8 cellular contexts compared by ENCODE assay signal in genomic region chr7:135661311-135662122, GRCh38. TPM values are rescaled to one million over a fixed set of nuclear protein-coding genes. Genes with fewer than 3 reads are reported as not detected.
DNase-seq lines count a peak whose midpoint lies in the region; ATAC-seq and TF ChIP-seq lines count a peak whose summit lies in the region.

No MANE protein-coding gene starts in this region.

- intact Hi-C loops in OCI-LY7 (cut with micrococcal nuclease; ENCODE audit: unreplicated experiment): loop anchor here (5.0 to 10.0 kb wide), 4 partner anchors 149 to 677 kb away; partner anchors contain the start of genes AGBL3 and CNOT4
- intact Hi-C loops in natural killer cell (cut with micrococcal nuclease): loop anchor here (1.0 to 5.0 kb wide), 3 partner anchors 103 to 319 kb away; partner anchors contain the start of gene CNOT4

- H3K4me1 Mint-ChIP-seq in CD4-positive, CD25-positive, alpha-beta regulatory T cell: peaks cover 20 to 44% (median 28%) of the 10 kb centered on the region in 4 donors
- peaks cover 18 to 25% of the 10 kb centered on the region in 2 donors for H3K4me1 Mint-ChIP-seq in natural killer cell

- POLR2A ChIA-PET in OCI-LY7 (lab: Charles Lee): interaction anchor here (0.5 to 2.2 kb wide), 7 partner anchors 14 to 89 kb away, joined by 3 to 5 read pairs (median 3); no protein-coding TSS in a partner anchor

- no peaks in the 10 kb centered on the region for H3K27me3 Mint-ChIP-seq in CD4-positive, CD25-positive, alpha-beta regulatory T cell
- no peaks in the 10 kb centered on the region for H3K27me3 Mint-ChIP-seq in natural killer cell (ENCODE audit: low read depth in 2 of 2)

- ATAC-seq in CD4-positive, CD25-positive, alpha-beta regulatory T cell (ENCODE audit: low read depth in 2 of 2): no peak
- ATAC-seq in natural killer cell: peak in 2 of 3 donors; percentile 2 to 37
- no peak for ATAC-seq in HG03378 (IDR thresholded peaks at IDR 0.05; ENCODE audit: unreplicated experiment)

- H3K36me3 Mint-ChIP-seq in CD4-positive, CD25-positive, alpha-beta regulatory T cell: peaks cover 5% of the 10 kb centered on the region
- H3K36me3 Mint-ChIP-seq in natural killer cell: no peaks in the 10 kb centered on the region

- no peak for TF ChIP-seq CTCF in OCI-LY7 (conservative IDR thresholded peaks at IDR 0.05; ENCODE audit: low read length)
- TF ChIP-seq CTCF in natural killer cell (IDR thresholded peaks at IDR 0.05): no peak

- H3K4me3 ChIP-seq in CD4-positive, CD25-positive, alpha-beta regulatory T cell (ENCODE audit: low read depth, low read length): peak overlapping the region; percentile 69
- peak overlapping the region; percentile 87 for H3K4me3 ChIP-seq in HAP-1
- H3K4me3 ChIP-seq in OCI-LY7 (ENCODE audit: low read depth, low read length, poor library complexity, severe bottlenecking): peak overlapping the region; percentile 95
- H3K4me3 ChIP-seq in effector memory CD4-positive, alpha-beta T cell (ENCODE audit: insufficient read depth, low read depth, low read length, poor library complexity, severe bottlenecking): peak overlapping the region; percentile 79

- H3K27ac Mint-ChIP-seq in CD4-positive, CD25-positive, alpha-beta regulatory T cell: peak overlapping the region; percentile 86 to 94 (median 89)
- peak overlapping the region; percentile 88 to 93 for H3K27ac Mint-ChIP-seq in natural killer cell

- H3K9me2 ChIP-seq in OCI-LY7 (ENCODE audit: insufficient read depth, low read length): no peaks in the 10 kb centered on the region

- no peaks in the 10 kb centered on the region for H3K9me3 ChIP-seq in CD4-positive, CD25-positive, alpha-beta regulatory T cell (ENCODE audit: control insufficient read depth in 2 of 2, low read length in 2 of 2)
- no peaks in the 10 kb centered on the region for H3K9me3 ChIP-seq in HAP-1
- no peaks in the 10 kb centered on the region for H3K9me3 ChIP-seq in OCI-LY7 (ENCODE audit: low read length)
- no peaks in the 10 kb centered on the region for H3K9me3 ChIP-seq in effector memory CD4-positive, alpha-beta T cell (ENCODE audit: control insufficient read depth, low read length)

- BruUV-seq in OCI-LY7 (replicated peaks; lab: Mats Ljungman, UMichigan): no TSS peak

- H3K4me1 ChIP-seq in CD4-positive, CD25-positive, alpha-beta regulatory T cell (ENCODE audit: control insufficient read depth, insufficient read depth, low read length, poor library complexity, severe bottlenecking): peaks cover 37% of the 10 kb centered on the region
- H3K4me1 ChIP-seq in HAP-1: peaks cover 11% of the 10 kb centered on the region; the same call in 1 of the 2 replicates
- peaks cover 19% of the 10 kb centered on the region for H3K4me1 ChIP-seq in OCI-LY7 (ENCODE audit: insufficient read depth, low read length, poor library complexity, severe bottlenecking)
- H3K4me1 ChIP-seq in effector memory CD4-positive, alpha-beta T cell (ENCODE audit: control insufficient read depth, insufficient read depth, low read length, poor library complexity, severe bottlenecking): peaks cover 10% of the 10 kb centered on the region

- no peaks in the 10 kb centered on the region for H4K20me1 ChIP-seq in OCI-LY7 (ENCODE audit: insufficient read depth, low read length)

- DNase-seq in CD4-positive, CD25-positive, alpha-beta regulatory T cell: peak in 1 of 3 donors; percentile 6
- DNase-seq in HAP-1 (ENCODE audit: low spot score in 2 of 2): no peak
- DNase-seq in OCI-LY7 (ENCODE audit: low spot score): no peak
- no peak for DNase-seq in effector memory CD4-positive, alpha-beta T cell
- no peak for DNase-seq in natural killer cell
- DNase-seq in hypothalamus (lab: John Stamatoyannopoulos, UW): no peak
- DNase-seq in NOMO-1 treated with DMSO at 0.1 percent for 48 hours (lab: John Stamatoyannopoulos, UW; ENCODE audit: unreplicated experiment): no peak

- H2AFZ ChIP-seq in OCI-LY7 (ENCODE audit: low read length): peak overlapping the region; percentile 99

- H3K9me3 Mint-ChIP-seq in CD4-positive, CD25-positive, alpha-beta regulatory T cell: peaks cover 0 to 3% (median 0%) of the 10 kb centered on the region in 7 donors
- H3K9me3 Mint-ChIP-seq in natural killer cell: no peaks in the 10 kb centered on the region

- CTCF ChIA-PET in OCI-LY7 (lab: Charles Lee; ENCODE audit: unreplicated experiment): no interaction called here

- H3K27me3 ChIP-seq in CD4-positive, CD25-positive, alpha-beta regulatory T cell (ENCODE audit: control insufficient read depth, insufficient read depth, low read length): no peaks in the 10 kb centered on the region
- H3K27me3 ChIP-seq in HAP-1 (ENCODE audit: low read depth): no peaks in the 10 kb centered on the region
- no peaks in the 10 kb centered on the region for H3K27me3 ChIP-seq in effector memory CD4-positive, alpha-beta T cell (replicated peaks; ENCODE audit: control insufficient read depth, insufficient read depth, low read length, poor library complexity, severe bottlenecking)

- in situ Hi-C loops in HAP-1 (cut with MboI; ENCODE audit: low sequenced_read_pairs): loop anchor here (25.0 kb wide), 1 partner anchor 301 kb away; no protein-coding TSS in a partner anchor

- H3K36me3 ChIP-seq in CD4-positive, CD25-positive, alpha-beta regulatory T cell (ENCODE audit: control insufficient read depth, insufficient read depth, low read length): no peaks in the 10 kb centered on the region
- H3K36me3 ChIP-seq in HAP-1 (replicated peaks) (no peaks in the 10 kb centered on the region), OCI-LY7 (ENCODE audit: insufficient read depth, low read length) (peaks cover under 1% of the 10 kb centered on the region; the same call in 1 of the 2 replicates)
- no peaks in the 10 kb centered on the region for H3K36me3 ChIP-seq in effector memory CD4-positive, alpha-beta T cell (ENCODE audit: control insufficient read depth, insufficient read depth, low read length)

- H3K27ac ChIP-seq in CD4-positive, CD25-positive, alpha-beta regulatory T cell (ENCODE audit: insufficient read depth, low read length, poor library complexity, severe bottlenecking): peak overlapping the region; percentile 26
- no peak overlapping the region for H3K27ac ChIP-seq in OCI-LY7 (ENCODE audit: low read depth, low read length, poor library complexity, severe bottlenecking)
- H3K27ac ChIP-seq in effector memory CD4-positive, alpha-beta T cell (ENCODE audit: insufficient read depth, low read length, poor library complexity, severe bottlenecking): peak overlapping the region; percentile 64

- H3K4me2 ChIP-seq in OCI-LY7 (ENCODE audit: low read length): peak overlapping the region; percentile 63; the same call in 1 of the 2 replicates

- peaks cover 17% of the 10 kb centered on the region; the same call in 1 of the 2 replicates for H3K79me2 ChIP-seq in OCI-LY7 (ENCODE audit: insufficient read depth, low read depth, low read length)

- peak overlapping the region; percentile 75 to 93 (median 90) for H3K4me3 Mint-ChIP-seq in CD4-positive, CD25-positive, alpha-beta regulatory T cell
- peak overlapping the region; percentile 99 for H3K4me3 Mint-ChIP-seq in natural killer cell

RNA-seq across cellular contexts. Expression of gene STMP1, which starts 0.8 kb away (rescaled TPM):
- total RNA-seq in CD4-positive, CD25-positive, alpha-beta regulatory T cell: 18.2 TPM
- 10 to 100 TPM; 44.3 to 61.4 (median 55.1) TPM for polyA plus RNA-seq in CD4-positive, CD25-positive, alpha-beta regulatory T cell
- 7.4 and 8.0 TPM in 2 replicates for total RNA-seq in OCI-LY7 (2014; rRNA removed; shearing (Covaris generic))
- total RNA-seq in OCI-LY7 (2022): 24.4 and 29.7 TPM in 2 replicates
- total RNA-seq in natural killer cell: 10 to 100 TPM; 19.4 to 25.8 (median 22.3) TPM

Comparison
In these comparisons a context has a peak if more than half of its experiments do, and no peak if none do; other contexts are left out.
1. ATAC-seq: peak in natural killer cell (2 of 3); none in CD4-positive, CD25-positive, alpha-beta regulatory T cell (0 of 2) and HG03378 (single experiment).
2. Peak in every context shown above with its lines, with median percentiles within 50 percentile points of each other: H3K4me3 ChIP-seq.